In genomic region chr11:61736310-61736709, GRCh38 we compare ENCODE assay signal across 20 cellular contexts.
DNase-seq lines count a peak whose midpoint lies in the region; ATAC-seq, FAIRE-seq and TF ChIP-seq lines count a peak whose summit lies in the region.
"Had no signal": no experiment of that assay in that cellular context is flagged by ENCODE, and none has a peak within 500 bp of the region (broad histone marks: within the 10 kb centered on the region; RNA-seq: fewer than 3 reads in every experiment).

No MANE protein-coding gene starts in this region.

- ATAC-seq in stimulated activated naive CD8-positive, alpha-beta T cell treated with anti-CD3 and anti-CD28 coated beads, Interleukin-15, Interleukin-2, amounts not matched to agents 100 U/mL and 50 U/mL, for 24 hours: no peak

- intact Hi-C loops in posterior cingulate gyrus (cut with DNase I): no loop called here

- DNase-seq in H54 (ENCODE audit: insufficient read length, low spot score): peak; percentile 68
- DNase-seq in epithelial cell of esophagus (ENCODE audit: low read depth): peak; percentile 68
- peak in 7 of 10 donors; percentile 49 to 94 (median 65) for DNase-seq in posterior cingulate gyrus
- DNase-seq in stimulated activated naive CD8-positive, alpha-beta T cell treated with anti-CD3 and anti-CD28 coated beads, Interleukin-15, Interleukin-2, amounts not matched to agents 100 U/mL and 50 U/mL, for 24 hours: no peak
- DNase-seq in COLO668 (lab: John Stamatoyannopoulos, UW; ENCODE audit: unreplicated experiment): no peak
- DNase-seq in SIG-M5 treated with dmso at 0.1 percent for 504 hours (lab: John Stamatoyannopoulos, UW; ENCODE audit: unreplicated experiment): no peak
- DNase-seq: CD4-positive, CD25-positive, alpha-beta regulatory T cell; H7; NCI-H1105 treated with DMSO at 0.1 percent for 48 hours; NCI-H2029; NCI-H226; NCI-H510A; NCI-H69; Peyer's patch; SIG-M5; SK-N-SH had no signal

- FAIRE-seq in H54 (lab: Jason Lieb, UNC): no peak
- FAIRE-seq: A204.1, D721Med had no signal

- H3K27ac ChIP-seq in angular gyrus (ENCODE audit: low read depth, low read length): peak overlapping the region; percentile 89
- H3K27ac ChIP-seq: BLaER1, Peyer's patch had no signal

- TF ChIP-seq POLR2A in H54 (IDR thresholded peaks at IDR 0.05; ENCODE audit: low read depth, low read length): no peak

- no peak for TF ChIP-seq CTCF in epithelial cell of esophagus (IDR thresholded peaks at IDR 0.05; ENCODE audit: insufficient read depth, low read depth, low read length, missing control alignments)

- no peak overlapping the region for H3K4me3 ChIP-seq in epithelial cell of esophagus (ENCODE audit: low read length)
- H3K4me3 ChIP-seq: BLaER1, Peyer's patch had no signal

Comparison
In these comparisons a context has a peak if more than half of its experiments do, and no peak if none do; other contexts are left out.
1. DNase-seq: peak in H54 (single experiment), epithelial cell of esophagus (single experiment) and posterior cingulate gyrus (7 of 10); none in stimulated activated naive CD8-positive, alpha-beta T cell treated with anti-CD3 and anti-CD28 coated beads, Interleukin-15, Interleukin-2, amounts not matched to agents 100 U/mL and 50 U/mL, for 24 hours (single experiment), COLO668 (single experiment) and SIG-M5 treated with dmso at 0.1 percent for 504 hours (single experiment).